Comparison of ENCODE assay signal across 1 cellular context in the genomic region with DNA sequence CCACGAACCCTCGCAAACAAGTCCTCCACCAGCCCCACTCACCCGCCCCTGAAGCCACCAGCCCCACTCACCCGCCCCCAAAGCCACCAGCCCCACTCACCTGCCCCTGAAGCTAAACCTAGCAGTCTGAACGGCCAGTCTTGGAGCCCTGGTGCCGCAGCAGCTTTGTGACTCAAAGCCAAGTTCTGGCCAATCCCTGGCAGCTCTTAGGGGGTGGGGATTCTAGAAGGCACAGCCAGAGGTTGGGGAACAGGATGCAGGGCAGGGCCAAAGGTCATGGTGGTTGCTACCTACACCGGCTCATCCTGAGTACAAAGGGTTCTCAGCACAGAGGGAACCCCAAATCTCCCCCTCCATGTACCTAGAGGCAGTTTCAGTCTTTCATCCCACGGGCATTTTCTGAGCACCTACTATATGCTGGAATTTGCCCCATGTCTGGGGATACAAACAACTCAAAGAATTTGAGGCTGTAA.
TF ChIP-seq lines count a peak whose summit lies in the region.

A gene with protein sequence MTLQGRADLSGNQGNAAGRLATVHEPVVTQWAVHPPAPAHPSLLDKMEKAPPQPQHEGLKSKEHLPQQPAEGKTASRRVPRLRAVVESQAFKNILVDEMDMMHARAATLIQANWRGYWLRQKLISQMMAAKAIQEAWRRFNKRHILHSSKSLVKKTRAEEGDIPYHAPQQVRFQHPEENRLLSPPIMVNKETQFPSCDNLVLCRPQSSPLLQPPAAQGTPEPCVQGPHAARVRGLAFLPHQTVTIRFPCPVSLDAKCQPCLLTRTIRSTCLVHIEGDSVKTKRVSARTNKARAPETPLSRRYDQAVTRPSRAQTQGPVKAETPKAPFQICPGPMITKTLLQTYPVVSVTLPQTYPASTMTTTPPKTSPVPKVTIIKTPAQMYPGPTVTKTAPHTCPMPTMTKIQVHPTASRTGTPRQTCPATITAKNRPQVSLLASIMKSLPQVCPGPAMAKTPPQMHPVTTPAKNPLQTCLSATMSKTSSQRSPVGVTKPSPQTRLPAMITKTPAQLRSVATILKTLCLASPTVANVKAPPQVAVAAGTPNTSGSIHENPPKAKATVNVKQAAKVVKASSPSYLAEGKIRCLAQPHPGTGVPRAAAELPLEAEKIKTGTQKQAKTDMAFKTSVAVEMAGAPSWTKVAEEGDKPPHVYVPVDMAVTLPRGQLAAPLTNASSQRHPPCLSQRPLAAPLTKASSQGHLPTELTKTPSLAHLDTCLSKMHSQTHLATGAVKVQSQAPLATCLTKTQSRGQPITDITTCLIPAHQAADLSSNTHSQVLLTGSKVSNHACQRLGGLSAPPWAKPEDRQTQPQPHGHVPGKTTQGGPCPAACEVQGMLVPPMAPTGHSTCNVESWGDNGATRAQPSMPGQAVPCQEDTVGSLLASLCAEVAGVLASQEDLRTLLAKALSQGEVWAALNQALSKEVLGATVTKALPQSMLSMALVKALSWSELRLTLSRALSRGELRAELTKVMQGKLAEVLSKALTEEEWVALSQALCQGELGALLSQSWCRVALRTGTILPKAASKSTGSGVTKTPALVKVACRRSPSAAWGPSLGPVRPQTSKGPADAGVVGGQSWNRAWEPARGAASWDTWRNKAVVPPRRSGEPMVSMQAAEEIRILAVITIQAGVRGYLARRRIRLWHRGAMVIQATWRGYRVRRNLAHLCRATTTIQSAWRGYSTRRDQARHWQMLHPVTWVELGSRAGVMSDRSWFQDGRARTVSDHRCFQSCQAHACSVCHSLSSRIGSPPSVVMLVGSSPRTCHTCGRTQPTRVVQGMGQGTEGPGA (N-terminal part only) (minus strand): TSS at position 150 of the 473 bp plus-strand sequence. CDS start 4,974 bp downstream, outside the sequence.

TF ChIP-seq in GM23338, 12 proteins besides CTCF, POLR2A, EP300 and RAD21 (continued from another document):
- TF ChIP-seq, protein P1, sequence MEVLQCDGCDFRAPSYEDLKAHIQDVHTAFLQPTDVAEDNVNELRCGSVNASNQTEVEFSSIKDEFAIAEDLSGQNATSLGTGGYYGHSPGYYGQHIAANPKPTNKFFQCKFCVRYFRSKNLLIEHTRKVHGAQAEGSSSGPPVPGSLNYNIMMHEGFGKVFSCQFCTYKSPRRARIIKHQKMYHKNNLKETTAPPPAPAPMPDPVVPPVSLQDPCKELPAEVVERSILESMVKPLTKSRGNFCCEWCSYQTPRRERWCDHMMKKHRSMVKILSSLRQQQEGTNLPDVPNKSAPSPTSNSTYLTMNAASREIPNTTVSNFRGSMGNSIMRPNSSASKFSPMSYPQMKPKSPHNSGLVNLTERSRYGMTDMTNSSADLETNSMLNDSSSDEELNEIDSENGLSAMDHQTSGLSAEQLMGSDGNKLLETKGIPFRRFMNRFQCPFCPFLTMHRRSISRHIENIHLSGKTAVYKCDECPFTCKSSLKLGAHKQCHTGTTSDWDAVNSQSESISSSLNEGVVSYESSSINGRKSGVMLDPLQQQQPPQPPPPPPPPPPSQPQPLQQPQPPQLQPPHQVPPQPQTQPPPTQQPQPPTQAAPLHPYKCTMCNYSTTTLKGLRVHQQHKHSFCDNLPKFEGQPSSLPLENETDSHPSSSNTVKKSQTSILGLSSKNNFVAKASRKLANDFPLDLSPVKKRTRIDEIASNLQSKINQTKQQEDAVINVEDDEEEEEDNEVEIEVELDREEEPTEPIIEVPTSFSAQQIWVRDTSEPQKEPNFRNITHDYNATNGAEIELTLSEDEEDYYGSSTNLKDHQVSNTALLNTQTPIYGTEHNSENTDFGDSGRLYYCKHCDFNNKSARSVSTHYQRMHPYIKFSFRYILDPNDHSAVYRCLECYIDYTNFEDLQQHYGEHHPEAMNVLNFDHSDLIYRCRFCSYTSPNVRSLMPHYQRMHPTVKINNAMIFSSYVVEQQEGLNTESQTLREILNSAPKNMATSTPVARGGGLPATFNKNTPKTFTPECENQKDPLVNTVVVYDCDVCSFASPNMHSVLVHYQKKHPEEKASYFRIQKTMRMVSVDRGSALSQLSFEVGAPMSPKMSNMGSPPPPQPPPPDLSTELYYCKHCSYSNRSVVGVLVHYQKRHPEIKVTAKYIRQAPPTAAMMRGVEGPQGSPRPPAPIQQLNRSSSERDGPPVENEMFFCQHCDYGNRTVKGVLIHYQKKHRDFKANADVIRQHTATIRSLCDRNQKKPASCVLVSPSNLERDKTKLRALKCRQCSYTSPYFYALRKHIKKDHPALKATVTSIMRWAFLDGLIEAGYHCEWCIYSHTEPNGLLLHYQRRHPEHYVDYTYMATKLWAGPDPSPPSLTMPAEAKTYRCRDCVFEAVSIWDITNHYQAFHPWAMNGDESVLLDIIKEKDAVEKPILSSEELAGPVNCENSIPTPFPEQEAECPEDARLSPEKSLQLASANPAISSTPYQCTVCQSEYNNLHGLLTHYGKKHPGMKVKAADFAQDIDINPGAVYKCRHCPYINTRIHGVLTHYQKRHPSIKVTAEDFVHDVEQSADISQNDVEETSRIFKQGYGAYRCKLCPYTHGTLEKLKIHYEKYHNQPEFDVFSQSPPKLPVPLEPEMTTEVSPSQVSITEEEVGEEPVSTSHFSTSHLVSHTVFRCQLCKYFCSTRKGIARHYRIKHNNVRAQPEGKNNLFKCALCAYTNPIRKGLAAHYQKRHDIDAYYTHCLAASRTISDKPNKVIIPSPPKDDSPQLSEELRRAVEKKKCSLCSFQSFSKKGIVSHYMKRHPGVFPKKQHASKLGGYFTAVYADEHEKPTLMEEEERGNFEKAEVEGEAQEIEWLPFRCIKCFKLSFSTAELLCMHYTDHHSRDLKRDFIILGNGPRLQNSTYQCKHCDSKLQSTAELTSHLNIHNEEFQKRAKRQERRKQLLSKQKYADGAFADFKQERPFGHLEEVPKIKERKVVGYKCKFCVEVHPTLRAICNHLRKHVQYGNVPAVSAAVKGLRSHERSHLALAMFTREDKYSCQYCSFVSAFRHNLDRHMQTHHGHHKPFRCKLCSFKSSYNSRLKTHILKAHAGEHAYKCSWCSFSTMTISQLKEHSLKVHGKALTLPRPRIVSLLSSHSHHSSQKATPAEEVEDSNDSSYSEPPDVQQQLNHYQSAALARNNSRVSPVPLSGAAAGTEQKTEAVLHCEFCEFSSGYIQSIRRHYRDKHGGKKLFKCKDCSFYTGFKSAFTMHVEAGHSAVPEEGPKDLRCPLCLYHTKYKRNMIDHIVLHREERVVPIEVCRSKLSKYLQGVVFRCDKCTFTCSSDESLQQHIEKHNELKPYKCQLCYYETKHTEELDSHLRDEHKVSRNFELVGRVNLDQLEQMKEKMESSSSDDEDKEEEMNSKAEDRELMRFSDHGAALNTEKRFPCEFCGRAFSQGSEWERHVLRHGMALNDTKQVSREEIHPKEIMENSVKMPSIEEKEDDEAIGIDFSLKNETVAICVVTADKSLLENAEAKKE (CRISPR knock-in tag; IDR thresholded peaks at IDR 0.05) = no peak
- TF ChIP-seq POLR2AphosphoS5 (IDR thresholded peaks at IDR 0.05; ENCODE audit: low read depth) = no peak
